Comparison of ENCODE assay signal across 27 cellular contexts in the genomic region with DNA sequence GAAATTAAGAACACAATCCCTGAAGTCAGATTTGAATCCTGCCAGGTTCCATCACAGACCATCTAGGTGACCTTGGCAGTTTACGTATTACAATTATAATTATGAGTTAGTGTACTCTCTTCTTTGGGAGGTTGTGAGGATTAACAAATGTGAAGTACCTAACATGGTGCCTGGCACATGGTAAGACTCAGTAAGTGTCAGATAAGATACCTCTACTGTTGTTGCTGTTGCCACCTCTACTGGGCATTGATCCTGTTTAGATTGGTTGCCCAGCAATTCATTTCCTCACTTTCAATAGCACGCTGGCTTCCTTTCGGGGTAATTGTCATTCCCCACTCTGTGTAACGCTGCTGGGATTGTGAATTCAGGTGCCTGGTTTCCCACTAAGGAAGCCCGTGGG. TPM values are rescaled to one million over a fixed set of nuclear protein-coding genes. Genes with fewer than 3 reads are reported as not detected.
"Had no signal": no experiment of that assay in that cellular context is flagged by ENCODE, and none has a peak within 500 bp of the region (broad histone marks: within the 10 kb centered on the region; RNA-seq: fewer than 3 reads in every experiment).

No MANE protein-coding gene starts in this region.

- H3K9me3 Mint-ChIP-seq: dendritic cell treated with granulocyte-macrophage colony-stimulating factor and Interleukin-4, amounts not matched to agents 40 ng/mL and 50 ng/mL, for 4 days; endodermal cell had no signal

- H3K27me3 ChIP-seq: colonic mucosa, esophagus muscularis mucosa, gastroesophageal sphincter, heart right ventricle, left lung, ovary, stomach, thyroid gland had no signal

- H3K4me3 ChIP-seq: colonic mucosa, esophagus muscularis mucosa, gastroesophageal sphincter, heart right ventricle, left lung, lower lobe of right lung, ovary, stomach, thyroid gland had no signal

- H3K27ac Mint-ChIP-seq: dendritic cell treated with granulocyte-macrophage colony-stimulating factor and Interleukin-4, amounts not matched to agents 40 ng/mL and 50 ng/mL, for 4 days; endodermal cell; natural killer cell; stimulated activated effector memory CD8-positive, alpha-beta T cell treated with anti-CD3 and anti-CD28 coated beads, Interleukin-12 subunit alpha, Interleukin-12 subunit beta, amount 100 ng/mL, for 72 hours had no signal

- H3K27ac ChIP-seq: colonic mucosa, esophagus muscularis mucosa, foreskin keratinocyte, gastroesophageal sphincter, heart right ventricle, left lung, lower lobe of right lung, ovary, stomach, thyroid gland had no signal

- H3K4me1 Mint-ChIP-seq: natural killer cell; stimulated activated effector memory CD8-positive, alpha-beta T cell treated with anti-CD3 and anti-CD28 coated beads, Interleukin-12 subunit alpha, Interleukin-12 subunit beta, amount 100 ng/mL, for 72 hours had no signal

- H3K36me3 ChIP-seq: colonic mucosa, esophagus muscularis mucosa, gastroesophageal sphincter, heart right ventricle, left lung, lower lobe of right lung, ovary, stomach, thyroid gland had no signal

- H3K4me1 ChIP-seq: colonic mucosa, esophagus muscularis mucosa, foreskin keratinocyte, gastroesophageal sphincter, heart right ventricle, left lung, lower lobe of right lung, stomach, thyroid gland had no signal

- H3K9me3 ChIP-seq: colonic mucosa, esophagus muscularis mucosa, gastroesophageal sphincter, heart right ventricle, left lung, lower lobe of right lung, ovary, stomach, thyroid gland had no signal

- H3K4me3 Mint-ChIP-seq: dendritic cell treated with granulocyte-macrophage colony-stimulating factor and Interleukin-4, amounts not matched to agents 40 ng/mL and 50 ng/mL, for 4 days; endodermal cell; natural killer cell; stimulated activated effector memory CD8-positive, alpha-beta T cell treated with anti-CD3 and anti-CD28 coated beads, Interleukin-12 subunit alpha, Interleukin-12 subunit beta, amount 100 ng/mL, for 72 hours had no signal

- DNase-seq: colonic mucosa; effector CD8-positive, alpha-beta T cell; endodermal cell; foreskin keratinocyte; heart right ventricle; hippocampal formation; left cardiac atrium; left lung; lower lobe of right lung; natural killer cell; occipital lobe; ovary; retina; stimulated activated CD4-positive, alpha-beta T cell treated with anti-CD3 and anti-CD28 coated beads, Interleukin-2, amount 100 ng/mL, for 24 hours; stimulated activated CD4-positive, alpha-beta T cell treated with anti-CD3 and anti-CD28 coated beads, Interleukin-4, amount 100 ng/mL, for 24 hours; stimulated activated naive CD4-positive, alpha-beta T cell treated with Interleukin-2 at 50 U/mL for 16 hours; stomach; thyroid gland; trophoblast cell had no signal

- H3K27me3 Mint-ChIP-seq: dendritic cell treated with granulocyte-macrophage colony-stimulating factor and Interleukin-4, amounts not matched to agents 40 ng/mL and 50 ng/mL, for 4 days had no signal

- ATAC-seq: foreskin keratinocyte; gastroesophageal sphincter; left lung; natural killer cell; sciatic nerve; stimulated activated effector memory CD8-positive, alpha-beta T cell treated with anti-CD3 and anti-CD28 coated beads, Interleukin-12 subunit alpha, Interleukin-12 subunit beta, amount 100 ng/mL, for 72 hours had no signal

- H3K36me3 Mint-ChIP-seq: natural killer cell; stimulated activated effector memory CD8-positive, alpha-beta T cell treated with anti-CD3 and anti-CD28 coated beads, Interleukin-12 subunit alpha, Interleukin-12 subunit beta, amount 100 ng/mL, for 72 hours had no signal

RNA-seq across cellular contexts. Expression of a gene that starts 31.7 kb away (rescaled TPM):
- total RNA-seq: epithelial cell of proximal tubule, foreskin keratinocyte, kidney epithelial cell had no signal
- polyA plus RNA-seq: foreskin keratinocyte, neural cell had no signal
